7 cellular contexts compared by ENCODE assay signal in the genomic region with DNA sequence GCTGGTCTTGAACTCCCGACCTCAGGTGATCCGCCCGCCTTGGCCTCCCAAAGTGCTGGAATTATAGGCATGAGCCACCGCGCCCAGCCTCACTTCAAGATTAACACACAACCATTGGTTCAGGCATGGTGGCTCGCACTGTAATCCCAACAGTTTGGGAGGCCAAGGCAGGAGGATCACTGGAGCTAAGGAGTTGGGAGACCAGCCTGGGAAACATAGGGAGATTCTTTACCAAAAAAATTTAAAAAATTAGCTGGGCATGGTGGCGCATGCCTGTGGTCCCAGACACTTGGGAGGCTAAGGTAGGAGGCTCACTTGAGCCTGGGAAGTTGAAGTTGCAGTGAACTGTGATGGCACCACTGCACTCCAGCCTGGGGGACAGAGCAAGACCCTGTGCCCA. TPM values are rescaled to one million over a fixed set of nuclear protein-coding genes. Genes with fewer than 3 reads are reported as not detected.
DNase-seq lines count a peak whose midpoint lies in the region; ATAC-seq and TF ChIP-seq lines count a peak whose summit lies in the region.
"Not testable (repeated sequence)": the region's sequence is repeated elsewhere in the genome, so short reads cannot be mapped to it uniquely, and the experiment has no call there.

No MANE protein-coding gene starts in this region.

- H3K36me3 ChIP-seq in IMR-90 (ENCODE audit: control insufficient read depth, insufficient read depth, low read length) (peaks cover 17% of the 10 kb centered on the region), gastroesophageal sphincter (peaks cover 0 to 31% of the 10 kb centered on the region in 2 donors), sigmoid colon (peaks cover 11 to 51% (median 18%) of the 10 kb centered on the region in 4 donors), stomach smooth muscle (ENCODE audit: control insufficient read depth in 2 of 2, insufficient read depth in 2 of 2, low read length in 2 of 2) (peaks cover 18 to 26% of the 10 kb centered on the region in 2 donors), upper lobe of right lung (peaks cover 35% of the 10 kb centered on the region)

- peaks cover 29 to 47% of the 10 kb centered on the region in 2 experiments for H3K79me1 ChIP-seq in IMR-90 (ENCODE audit: low read depth in 1 of 2, low read length in 2 of 2)

- not testable (repeated sequence) for H2AK9ac ChIP-seq in IMR-90 (replicated peaks; ENCODE audit: low read depth, low read length, poor library complexity)

- H3K4me2 ChIP-seq in IMR-90 (ENCODE audit: low read depth, low read length), result not testable (repeated sequence)

- not testable (repeated sequence) for TF ChIP-seq EP300 in gastroesophageal sphincter (IDR thresholded peaks at IDR 0.05); sigmoid colon (IDR thresholded peaks at IDR 0.05)

- H2AFZ ChIP-seq in IMR-90 (replicated peaks; ENCODE audit: low read length, poor library complexity), result not testable (repeated sequence)

- not testable (repeated sequence) for H3K9me3 ChIP-seq in IMR-90 (ENCODE audit: control insufficient read depth, insufficient read depth, low read length); gastroesophageal sphincter; sigmoid colon; stomach smooth muscle (ENCODE audit: control insufficient read depth in 2 of 2, low read length in 2 of 2); upper lobe of right lung

- not testable (repeated sequence) for H4K8ac ChIP-seq in IMR-90 (ENCODE audit: low read depth in 2 of 2, low read length in 2 of 2)

- peaks cover 11% of the 10 kb centered on the region for H3K9me1 ChIP-seq in IMR-90 (ENCODE audit: insufficient read depth, low read length)

- BruUV-seq in IMR-90 (replicated peaks; lab: Mats Ljungman, UMichigan), result not testable (repeated sequence)

- H3K4me3 ChIP-seq in IMR-90 (ENCODE audit: insufficient read depth, low read depth, low read length); coronary artery; gastroesophageal sphincter; sigmoid colon; stomach smooth muscle (ENCODE audit: low read length in 2 of 2); upper lobe of right lung: not testable (repeated sequence)

- not testable (repeated sequence) for H2BK120ac ChIP-seq in IMR-90 (ENCODE audit: low read depth, low read length)

- not testable (repeated sequence) for H3K23ac ChIP-seq in IMR-90 (ENCODE audit: low read depth, low read length)

- in situ Hi-C loops in IMR-90 (cut with MboI; ENCODE audit: low sequenced_read_pairs), result not testable (repeated sequence)

- not testable (repeated sequence) for H4K20me1 ChIP-seq in IMR-90 (ENCODE audit: insufficient read depth, low read length)

- H3K4me1 ChIP-seq in IMR-90 (ENCODE audit: control insufficient read depth, insufficient read depth, low read length) (peaks cover 10% of the 10 kb centered on the region), gastroesophageal sphincter (peaks cover 15 to 46% (median 16%) of the 10 kb centered on the region in 3 donors), sigmoid colon (peaks cover 0 to 43% (median 33%) of the 10 kb centered on the region in 4 donors), stomach smooth muscle (ENCODE audit: control insufficient read depth, insufficient read depth, low read length) (peaks cover 12% of the 10 kb centered on the region), upper lobe of right lung (peaks cover 16% of the 10 kb centered on the region)

- not testable (repeated sequence) for H2BK5ac ChIP-seq in IMR-90 (ENCODE audit: low read depth, low read length, poor library complexity, severe bottlenecking)

- WGBS in IMR-90 (ENCODE audit: extremely low coverage in 2 of 2, insufficient read length in 1 of 2), 2 experiments, result no CpG with 5 or more reads among the region's 7 CpGs
- 92% methylated on average over 2 of the region's 7 CpGs; no CpG with 5 or more reads in 1 of the 2 donors for WGBS in gastroesophageal sphincter (ENCODE audit: low coverage in 1 of 2), 2 donors
- 94 to 96% methylated on average over 7 of the region's 7 CpGs for WGBS in sigmoid colon, 2 donors

- H3K4ac ChIP-seq in IMR-90 (ENCODE audit: low read depth, low read length), result not testable (repeated sequence)

- H3K56ac ChIP-seq in IMR-90 (ENCODE audit: extremely low read depth, insufficient read depth, low read length), result not testable (repeated sequence)

- H2BK15ac ChIP-seq in IMR-90 (ENCODE audit: low read depth, low read length), result not testable (repeated sequence)

- POLR2A ChIA-PET in IMR-90 (lab: Charles Lee; ENCODE audit: unreplicated experiment), result interaction anchor here (0.9 kb wide), 1 partner anchor 37 kb away, joined by 4 read pairs; the partner anchor contains the start of gene ABCB10

- H4K91ac ChIP-seq in IMR-90 (ENCODE audit: insufficient read depth, low read depth, low read length), result not testable (repeated sequence)

- 0 out of 2 replicates have a peak overlapping the region, but pooled peaks have one; percentile 31 for H2AK5ac ChIP-seq in IMR-90 (ENCODE audit: low read depth, low read length)

- CTCF ChIA-PET in IMR-90 (lab: Yijun Ruan, JAX), result interaction anchor here (0.5 to 2.3 kb wide), 2 partner anchors 37 to 81 kb away, joined by 3 to 7 read pairs; partner anchors contain the start of gene ABCB10

- not testable (repeated sequence) for H3K14ac ChIP-seq in IMR-90 (replicated peaks; ENCODE audit: low read depth, low read length)

- dilution Hi-C loops in IMR-90 (cut with HindIII; ENCODE audit: low sequenced_read_pairs, unreplicated experiment), result not testable (repeated sequence)

- not testable (repeated sequence) for ATAC-seq in IMR-90 (ENCODE audit: low read depth); gastroesophageal sphincter; upper lobe of right lung

- not testable (repeated sequence) for H3K27ac ChIP-seq in IMR-90 (ENCODE audit: insufficient read depth, low read length)
- H3K27ac ChIP-seq in coronary artery (peak overlapping the region; percentile 83 to 90), gastroesophageal sphincter (peak overlapping the region; percentile 86 to 98 (median 88)), sigmoid colon (peak overlapping the region; percentile 77 to 89 (median 84)), stomach smooth muscle (ENCODE audit: low read length) (peak overlapping the region; percentile 1), upper lobe of right lung (peak overlapping the region; percentile 49)

- H3K9ac ChIP-seq in IMR-90 (ENCODE audit: low read depth, low read length); stomach smooth muscle (ENCODE audit: low read length in 2 of 2): not testable (repeated sequence)

- DNase-seq in IMR-90; coronary artery (ENCODE audit: low spot score); sigmoid colon; upper lobe of right lung: not testable (repeated sequence)
- DNase-seq in myocyte (ENCODE audit: low read depth), result peak; percentile 5

- TF ChIP-seq POLR2A in IMR-90 (IDR thresholded peaks at IDR 0.05; ENCODE audit: low read depth, low read length); gastroesophageal sphincter (IDR thresholded peaks at IDR 0.05); sigmoid colon (IDR thresholded peaks at IDR 0.05): not testable (repeated sequence)

- intact Hi-C loops in IMR-90 (cut with micrococcal nuclease); upper lobe of right lung (cut with DNase I): not testable (repeated sequence)
- intact Hi-C loops in sigmoid colon (cut with DNase I), result loop anchor here (2.0 kb wide), 1 partner anchor 37 kb away; the partner anchor contains the start of gene ABCB10

- H3K27me3 ChIP-seq in IMR-90 (ENCODE audit: control insufficient read depth, insufficient read depth, low read length); gastroesophageal sphincter; sigmoid colon; stomach smooth muscle (ENCODE audit: control insufficient read depth in 1 of 2, insufficient read depth in 2 of 2, low read length in 2 of 2); upper lobe of right lung: not testable (repeated sequence)

- not testable (repeated sequence) for H4K5ac ChIP-seq in IMR-90 (ENCODE audit: low read depth, low read length)

- not testable (repeated sequence) for TF ChIP-seq CTCF in IMR-90 (conservative IDR thresholded peaks at IDR 0.05; ENCODE audit: low read depth, low read length); coronary artery (IDR thresholded peaks at IDR 0.05); gastroesophageal sphincter (IDR thresholded peaks at IDR 0.05); sigmoid colon (IDR thresholded peaks at IDR 0.05); upper lobe of right lung (IDR thresholded peaks at IDR 0.05)

- H3K18ac ChIP-seq in IMR-90 (ENCODE audit: low read depth, low read length), result not testable (repeated sequence)

- not testable (repeated sequence) for TF ChIP-seq RAD21 in IMR-90 (IDR thresholded peaks at IDR 0.05; ENCODE audit: low read length)

- H2BK20ac ChIP-seq in IMR-90 (ENCODE audit: low read depth, low read length), result not testable (repeated sequence)

RNA-seq across cellular contexts. Expression of gene TAF5L, which starts 30.0 kb away (rescaled TPM):
- 15.8 and 17.9 TPM in 2 replicates for total RNA-seq in IMR-90 (2012; rRNA removed)
- 16.8 and 18.6 TPM in 2 replicates for polyA plus RNA-seq in IMR-90 (2012; rRNA removed)
- polyA plus RNA-seq in IMR-90 (2012; cell fraction: cytosol; rRNA removed), result 11.7 and 13.4 TPM in 2 replicates
- 16.8 and 35.7 TPM in 2 replicates for polyA plus RNA-seq in IMR-90 (2012; cell fraction: nucleus; rRNA removed; ENCODE audit: low replicate concordance)
- total RNA-seq in gastroesophageal sphincter, result 10 to 100 TPM; 20.5 to 30.4 (median 24.6) TPM
- total RNA-seq in myocyte, result 11.9 and 12.9 TPM in 2 replicates
- polyA plus RNA-seq in myocyte (2012), result 11.2 TPM
- total RNA-seq in sigmoid colon, result 10 to 100 TPM; 11.1 to 18.0 (median 15.0) TPM
- 10 to 100 TPM; 10.6 to 13.7 (median 12.0) TPM for polyA plus RNA-seq in sigmoid colon
- 22.1 TPM for total RNA-seq in upper lobe of right lung

RNA-seq across cellular contexts. Expression of gene URB2, which starts 30.2 kb away (rescaled TPM):
- total RNA-seq in IMR-90 (2012; rRNA removed) (12.8 and 15.4 TPM in 2 replicates), gastroesophageal sphincter (10 to 100 TPM in 2 of 4 donors, 1 to 10 TPM in 2; 6.0 to 12.1 (median 9.2) TPM), myocyte (14.4 and 17.2 TPM in 2 replicates), sigmoid colon (10 to 100 TPM in 1 of 4 donors, 1 to 10 TPM in 3; 4.3 to 11.7 (median 7.4) TPM), upper lobe of right lung (8.4 TPM)
- polyA plus RNA-seq in IMR-90 (2012; rRNA removed) (5.9 and 6.3 TPM in 2 replicates), sigmoid colon (1 to 10 TPM in 1 of 3 donors, under 1 TPM in 2; 0.60 to 5.2 (median 0.92) TPM)
- 3.8 and 4.5 TPM in 2 replicates for polyA plus RNA-seq in IMR-90 (2012; cell fraction: cytosol; rRNA removed)
- 5.1 and 10.3 TPM in 2 replicates for polyA plus RNA-seq in IMR-90 (2012; cell fraction: nucleus; rRNA removed; ENCODE audit: low replicate concordance)
- 5.9 TPM for polyA plus RNA-seq in myocyte (2012)

RNA-seq across cellular contexts. Expression of gene ABCB10, which starts 37.4 kb away (rescaled TPM):
- total RNA-seq in IMR-90 (2012; rRNA removed) (10.9 and 13.3 TPM in 2 replicates), gastroesophageal sphincter (10 to 100 TPM; 14.1 to 21.8 (median 18.1) TPM), myocyte (28.9 and 29.2 TPM in 2 replicates), sigmoid colon (10 to 100 TPM; 12.1 to 19.4 (median 16.5) TPM), upper lobe of right lung (17.3 TPM)
- polyA plus RNA-seq in IMR-90 (2012; rRNA removed) (5.9 and 6.5 TPM in 2 replicates), sigmoid colon (1 to 10 TPM; 4.4 to 9.6 (median 5.4) TPM)
- 2.0 and 2.4 TPM in 2 replicates for polyA plus RNA-seq in IMR-90 (2012; cell fraction: cytosol; rRNA removed)
- polyA plus RNA-seq in IMR-90 (2012; cell fraction: nucleus; rRNA removed; ENCODE audit: low replicate concordance), result 2.4 and 5.4 TPM in 2 replicates
- polyA plus RNA-seq in myocyte (2012), result 6.0 TPM
